ENCODE assay signal across 26 cellular contexts in the genomic region with DNA sequence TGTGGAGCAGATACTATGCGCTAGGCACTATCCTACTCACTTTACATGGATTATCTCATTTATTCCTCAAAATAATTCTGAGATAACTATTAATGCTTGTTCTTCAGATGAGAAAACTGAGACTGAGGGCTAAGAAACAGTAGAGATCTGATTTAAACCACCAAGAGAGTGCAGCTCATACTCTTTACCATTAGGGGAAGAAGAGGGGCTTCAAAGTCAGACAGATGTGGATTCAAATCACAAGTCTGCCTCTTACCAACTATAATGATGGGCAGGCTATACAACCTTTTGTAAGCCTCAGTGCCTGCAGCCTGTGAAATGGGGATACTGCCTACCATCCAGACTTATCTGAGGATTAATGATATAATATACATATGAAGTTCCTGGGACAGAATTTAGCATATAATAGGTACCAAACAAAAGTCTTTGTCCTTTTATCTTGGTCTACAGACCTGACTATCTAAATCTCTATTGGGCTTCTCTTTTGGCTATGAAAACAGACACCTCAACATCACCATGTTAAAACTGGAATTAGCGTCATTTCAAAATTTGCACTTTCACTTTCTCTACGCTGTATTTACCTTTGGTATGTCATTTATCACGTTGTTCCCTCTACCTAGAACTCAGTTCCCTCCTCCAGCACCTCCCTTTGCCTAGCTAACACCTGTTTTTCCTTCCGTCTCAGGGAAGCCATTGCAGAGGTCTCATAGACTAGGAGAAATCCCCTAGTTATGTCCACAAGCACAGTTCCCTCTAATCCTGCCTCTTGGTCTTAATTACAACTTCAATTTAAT. TPM values are rescaled to one million over a fixed set of nuclear protein-coding genes. Genes with fewer than 3 reads are reported as not detected.
DNase-seq lines count a peak whose midpoint lies in the region; ATAC-seq, FAIRE-seq and TF ChIP-seq lines count a peak whose summit lies in the region.
"Had no signal": no experiment of that assay in that cellular context is flagged by ENCODE, and none has a peak within 500 bp of the region (broad histone marks: within the 10 kb centered on the region; RNA-seq: fewer than 3 reads in every experiment).

No MANE protein-coding gene starts in this region.

- POLR2A ChIA-PET in CD8-positive, alpha-beta memory T cell (lab: Charles Lee), result no interaction called here
- POLR2A ChIA-PET in K562 (lab: Yijun Ruan, JAX), result interaction anchor here (1.9 to 5.9 kb wide), 2 partner anchors 12 to 17 kb away, joined by 4 to 43 read pairs; partner anchors contain the start of gene TMEM267
- POLR2A ChIA-PET in activated CD4-positive, alpha-beta T cell treated with anti-CD3 and anti-CD28 coated beads, Interleukin-2, amount 10 ng/mL, durations not matched to agents 7 days and 5 days (lab: Charles Lee), result no interaction called here

- H3K4me1 Mint-ChIP-seq in CD8-positive, alpha-beta memory T cell, result peaks cover 0 to 4% (median 0%) of the 10 kb centered on the region in 3 donors
- peaks cover 1% of the 10 kb centered on the region for H3K4me1 Mint-ChIP-seq in activated CD4-positive, alpha-beta T cell treated with anti-CD3 and anti-CD28 coated beads, Interleukin-2, amount 10 ng/mL, durations not matched to agents 7 days and 5 days
- H3K4me1 Mint-ChIP-seq: activated CD4-positive, alpha-beta T cell treated with anti-CD3 and anti-CD28 coated beads for 36 hours; T-cell had no signal

- no peaks in the 10 kb centered on the region for H3K4me1 ChIP-seq in CD8-positive, alpha-beta memory T cell (ENCODE audit: insufficient read depth, low read length)
- H3K4me1 ChIP-seq in K562 (replicated peaks in 1 of 2; ENCODE audit: control insufficient read depth in 2 of 2, insufficient read depth in 2 of 2, low read length in 2 of 2) (no peaks in the 10 kb centered on the region), mucosa of descending colon (ENCODE audit: low read depth) (no peaks in the 10 kb centered on the region)
- H3K4me1 ChIP-seq: ascending aorta, testis, vagina had no signal

- H3K79me2 ChIP-seq in K562 (ENCODE audit: control insufficient read depth, insufficient read depth, low read length), result no peaks in the 10 kb centered on the region

- intact Hi-C loops in K562 (cut with micrococcal nuclease) (no loop called here), mucosa of descending colon (cut with DNase I, micrococcal nuclease) (no loop called here)

- no peak for TF ChIP-seq POLR2A in K562 (conservative IDR thresholded peaks at IDR 0.05)

- H3K4me3 Mint-ChIP-seq in CD8-positive, alpha-beta memory T cell, result peak overlapping the region in 6 of 7 donors; percentile 10 to 89 (median 56)
- H3K4me3 Mint-ChIP-seq in activated CD4-positive, alpha-beta T cell treated with anti-CD3 and anti-CD28 coated beads, Interleukin-2, amount 10 ng/mL, durations not matched to agents 7 days and 5 days, result no peak overlapping the region
- H3K4me3 Mint-ChIP-seq: activated CD4-positive, alpha-beta T cell treated with anti-CD3 and anti-CD28 coated beads for 36 hours; activated naive CD8-positive, alpha-beta T cell treated with anti-CD3 and anti-CD28 coated beads for 36 hours had no signal

- no peak overlapping the region for H3K27ac ChIP-seq in CD8-positive, alpha-beta memory T cell (ENCODE audit: low read depth, low read length)
- H3K27ac ChIP-seq in K562 (ENCODE audit: extremely low read depth, low read depth, low read length), result no peak overlapping the region
- H3K27ac ChIP-seq: ascending aorta, C4-2B, testis, vagina had no signal

- peaks cover 0 to 2% of the 10 kb centered on the region in 2 donors for H3K27me3 Mint-ChIP-seq in CD8-positive, alpha-beta memory T cell
- H3K27me3 Mint-ChIP-seq in activated CD4-positive, alpha-beta T cell treated with anti-CD3 and anti-CD28 coated beads, Interleukin-2, amount 10 ng/mL, durations not matched to agents 7 days and 5 days, result no peaks in the 10 kb centered on the region
- H3K27me3 Mint-ChIP-seq: activated CD4-positive, alpha-beta T cell treated with anti-CD3 and anti-CD28 coated beads for 36 hours; activated naive CD8-positive, alpha-beta T cell treated with anti-CD3 and anti-CD28 coated beads for 36 hours; T-cell had no signal

- peaks cover 5 to 12% (median 6%) of the 10 kb centered on the region in 3 donors for H3K36me3 Mint-ChIP-seq in CD8-positive, alpha-beta memory T cell
- H3K36me3 Mint-ChIP-seq in activated CD4-positive, alpha-beta T cell treated with anti-CD3 and anti-CD28 coated beads, Interleukin-2, amount 10 ng/mL, durations not matched to agents 7 days and 5 days (ENCODE audit: low read depth), result peaks cover 31% of the 10 kb centered on the region

- H3K9me3 Mint-ChIP-seq in CD8-positive, alpha-beta memory T cell, result no peaks in the 10 kb centered on the region
- H3K9me3 Mint-ChIP-seq in activated CD4-positive, alpha-beta T cell treated with anti-CD3 and anti-CD28 coated beads, Interleukin-2, amount 10 ng/mL, durations not matched to agents 7 days and 5 days, result no peaks in the 10 kb centered on the region
- H3K9me3 Mint-ChIP-seq: activated naive CD8-positive, alpha-beta T cell treated with anti-CD3 and anti-CD28 coated beads for 36 hours; T-cell had no signal

- no peak for TF ChIP-seq EP300 in K562 (IDR thresholded peaks at IDR 0.05; ENCODE audit: low read length)

- H3K27me3 ChIP-seq in CD8-positive, alpha-beta memory T cell (ENCODE audit: insufficient read depth, low read length, poor library complexity, severe bottlenecking), result no peaks in the 10 kb centered on the region
- H3K27me3 ChIP-seq in K562 (ENCODE audit: control insufficient read depth in 2 of 2, insufficient read depth in 2 of 2, low read length in 2 of 2), result no peaks in the 10 kb centered on the region
- H3K27me3 ChIP-seq: ascending aorta, testis, vagina had no signal

- no peaks in the 10 kb centered on the region for H3K9me3 ChIP-seq in CD8-positive, alpha-beta memory T cell (ENCODE audit: low read length)
- no peaks in the 10 kb centered on the region for H3K9me3 ChIP-seq in K562 (replicated peaks; ENCODE audit: control insufficient read depth, insufficient read depth, low read depth, low read length)
- no peaks in the 10 kb centered on the region for H3K9me3 ChIP-seq in mucosa of descending colon
- H3K9me3 ChIP-seq: ascending aorta, testis, vagina had no signal

- no peak overlapping the region for H3K9ac ChIP-seq in K562 (ENCODE audit: insufficient read depth in 1 of 2, low read depth in 2 of 2, low read length in 2 of 2)

- no TSS peak for BruUV-seq in K562 (replicated peaks; lab: Mats Ljungman, UMichigan)

- H3K9me1 ChIP-seq in K562 (ENCODE audit: control insufficient read depth, insufficient read depth, low read length), result no peaks in the 10 kb centered on the region

- no peak overlapping the region for H3K4me2 ChIP-seq in K562 (ENCODE audit: insufficient read depth, low read length)

- TF ChIP-seq CTCF in K562 (IDR thresholded peaks at IDR 0.05 in 2 of 3, conservative IDR thresholded peaks at IDR 0.05 in 1 of 3; ENCODE audit: insufficient read depth in 2 of 3, low read depth in 1 of 3, low read length in 3 of 3), result no peak
- no peak for TF ChIP-seq CTCF in mucosa of descending colon (IDR thresholded peaks at IDR 0.05)
- no peak for TF ChIP-seq CTCF in omental fat pad (IDR thresholded peaks at IDR 0.05)

- no peak overlapping the region for H3K4me3 ChIP-seq in CD8-positive, alpha-beta memory T cell (ENCODE audit: low read length)
- no peak overlapping the region for H3K4me3 ChIP-seq in K562
- H3K4me3 ChIP-seq in mucosa of descending colon, result no peak overlapping the region
- H3K4me3 ChIP-seq: ascending aorta, testis, vagina had no signal

- TF ChIP-seq RAD21 in K562 (CRISPR knock-in tag; conservative IDR thresholded peaks at IDR 0.05 in 1 of 2, IDR thresholded peaks at IDR 0.05 in 1 of 2), result no peak

- H3K27ac Mint-ChIP-seq in CD8-positive, alpha-beta memory T cell, result peak overlapping the region in 5 of 8 donors; percentile 5 to 82 (median 39)
- H3K27ac Mint-ChIP-seq in activated CD4-positive, alpha-beta T cell treated with anti-CD3 and anti-CD28 coated beads, Interleukin-2, amount 10 ng/mL, durations not matched to agents 7 days and 5 days, result no peak overlapping the region
- H3K27ac Mint-ChIP-seq: activated CD4-positive, alpha-beta T cell treated with anti-CD3 and anti-CD28 coated beads for 36 hours; activated naive CD8-positive, alpha-beta T cell treated with anti-CD3 and anti-CD28 coated beads for 36 hours; T-cell had no signal

- H3K36me3 ChIP-seq in CD8-positive, alpha-beta memory T cell (ENCODE audit: insufficient read depth, low read length), result no peaks in the 10 kb centered on the region
- peaks cover 22% of the 10 kb centered on the region for H3K36me3 ChIP-seq in K562 (ENCODE audit: control insufficient read depth, insufficient read depth, low read length)
- H3K36me3 ChIP-seq in mucosa of descending colon (ENCODE audit: low read depth), result no peaks in the 10 kb centered on the region
- H3K36me3 ChIP-seq: ascending aorta, vagina had no signal

- no peak for FAIRE-seq in K562 (lab: Jason Lieb, UNC)
- FAIRE-seq: H1, RCC 7860 had no signal

- DNase-seq in CD8-positive, alpha-beta memory T cell, result no peak
- DNase-seq in K562 (ENCODE audit: extremely low read depth in 1 of 4, low spot score in 3 of 4) (no peak), mucosa of descending colon (peak in 1 of 3 donors; percentile 44), omental fat pad (ENCODE audit: low spot score) (no peak), GM03348 (ENCODE audit: low spot score) (no peak)
- no peak for DNase-seq in activated effector memory CD4-positive, alpha-beta T cell treated with anti-CD3 and anti-CD28 coated beads, Interleukin-2, amount 50 U/mL, for 16 hours
- DNase-seq in activated CD4-positive, alpha-beta T cell treated with anti-CD3 and anti-CD28 coated beads, Interleukin-2, amount 10 ng/mL, durations not matched to agents 7 days and 5 days, result no peak
- DNase-seq: activated CD4-positive, alpha-beta T cell treated with anti-CD3 and anti-CD28 coated beads for 36 hours; activated naive CD8-positive, alpha-beta T cell treated with anti-CD3 and anti-CD28 coated beads for 36 hours; caudate nucleus; dermis blood vessel endothelial cell; KG1; kidney glomerular epithelial cell; NCI-H1436 treated with DMSO at 0.1 percent for 48 hours; NCI-H510A; occipital lobe; stimulated activated CD4-positive, alpha-beta T cell treated with anti-CD3 and anti-CD28 coated beads, Interleukin-4, amount 100 ng/mL, for 24 hours; stimulated activated naive CD4-positive, alpha-beta T cell treated with Interleukin-2 at 50 U/mL for 16 hours; T-cell; testis had no signal

- CTCF ChIA-PET in CD8-positive, alpha-beta memory T cell (lab: Charles Lee), result interaction anchor here (0.8 kb wide), 1 partner anchor 13 kb away, joined by 3 read pairs; the partner anchor contains the start of gene TMEM267
- CTCF ChIA-PET in K562 (lab: Yijun Ruan, JAX; ENCODE audit: low intra/inter-chr PET ratio), result no interaction called here
- CTCF ChIA-PET in activated CD4-positive, alpha-beta T cell treated with anti-CD3 and anti-CD28 coated beads, Interleukin-2, amount 10 ng/mL, durations not matched to agents 7 days and 5 days (lab: Charles Lee), result interaction anchor here (1.4 to 1.8 kb wide), 2 partner anchors 13 to 14 kb away, joined by 6 read pairs; partner anchors contain the start of gene TMEM267

- no peaks in the 10 kb centered on the region for H4K20me1 ChIP-seq in K562 (replicated peaks; ENCODE audit: control insufficient read depth, insufficient read depth, low read length)

- no peak overlapping the region for H2AFZ ChIP-seq in K562 (ENCODE audit: low read depth, low read length)

- ATAC-seq in HG02885 (IDR thresholded peaks at IDR 0.05; ENCODE audit: poor library complexity, unreplicated experiment), result peak; percentile 66
- ATAC-seq in K562, result peak; percentile 63
- ATAC-seq in mucosa of descending colon, result peak; percentile 99
- no peak for ATAC-seq in omental fat pad (ENCODE audit: low FRiP score)
- ATAC-seq: activated CD4-positive, alpha-beta T cell treated with anti-CD3 and anti-CD28 coated beads for 36 hours; T-cell had no signal

- in situ Hi-C loops in K562 (cut with MboI), result no loop called here

- WGBS in K562 (ENCODE audit: insufficient coverage, low coverage, missing lambda C conversion rate), result 67% methylated on average over 5 of the region's 5 CpGs

RNA-seq across cellular contexts. Expression of gene TMEM267, which starts 13.8 kb away (rescaled TPM):
- total RNA-seq in CD8-positive, alpha-beta memory T cell, result 10 to 100 TPM; 18.4 to 19.6 TPM
- polyA plus RNA-seq in CD8-positive, alpha-beta memory T cell, result 21.2 TPM
- 16.8 and 49.2 TPM in 2 replicates for total RNA-seq in K562 (2011; cell fraction: chromatin; rRNA removed; ENCODE audit: low replicate concordance)
- 7.2 and 8.0 TPM in 2 replicates for total RNA-seq in K562 (2011; cell fraction: nucleolus; rRNA removed)
- total RNA-seq in K562 (2011; cell fraction: nucleoplasm; rRNA removed), result 20.4 and 22.3 TPM in 2 replicates
- total RNA-seq in K562 (2014; rRNA removed) (8.1 and 11.3 TPM in 2 replicates), K562 (2014; rRNA removed; fragmentation: Illumina TruSeq; extraction: Trizol) (17.8 and 21.2 TPM in 2 replicates), K562 (2015; rRNA removed; fragmentation: Illumina TruSeq; extraction: Trizol) (12.1 and 13.3 TPM in 2 replicates), K562 (2021) (19.3 and 19.9 TPM in 2 replicates), mucosa of descending colon (10 to 100 TPM in 2 of 3 donors, 1 to 10 TPM in 1; 8.2 to 10.7 (median 10.6) TPM), omental fat pad (10 to 100 TPM in 2 of 4 donors, 1 to 10 TPM in 2; 9.0 to 11.0 (median 9.9) TPM)
- polyA plus RNA-seq in K562 (2011; rRNA removed) (29.1 and 31.9 TPM in 2 replicates), K562 (2014; fragmentation: Illumina TruSeq; extraction: Trizol) (15.4 and 17.0 TPM in 2 replicates), K562 (2014; fragmentation: Nextera tagmentation; extraction: Ambion mirVana) (10 to 100 TPM; 51.1 to 61.1 TPM), K562 (2014; rRNA removed) (13.2 and 19.1 TPM in 2 replicates)
- 4.6 and 13.5 TPM in 2 replicates for polyA plus RNA-seq in K562 (2011; cell fraction: cytosol; rRNA removed)
- 20.1 and 30.5 TPM in 2 replicates for polyA plus RNA-seq in K562 (2011; cell fraction: nucleus; rRNA removed)
- polyA plus RNA-seq in K562 (2012), result 15.9 and 25.5 TPM in 2 replicates
- 35.3 and 41.3 TPM in 2 replicates for polyA minus RNA-seq in K562 (2011; rRNA and poly(A)+ RNA removed)
- polyA minus RNA-seq in K562 (2011; cell fraction: cytosol; rRNA and poly(A)+ RNA removed), result 6.4 and 6.7 TPM in 2 replicates
- 5.0 and 7.0 TPM in 2 replicates for polyA minus RNA-seq in K562 (2011; cell fraction: nucleus; rRNA and poly(A)+ RNA removed)
- 10 to 100 TPM; 14.5 to 16.4 TPM for total RNA-seq in activated CD4-positive, alpha-beta T cell treated with anti-CD3 and anti-CD28 coated beads, Interleukin-2, amount 10 ng/mL, durations not matched to agents 7 days and 5 days

RNA-seq across cellular contexts. Expression of gene C5orf34, which starts 17.4 kb away (rescaled TPM):
- total RNA-seq in CD8-positive, alpha-beta memory T cell, result 1 to 10 TPM; 7.4 to 9.0 TPM
- 0.91 TPM for polyA plus RNA-seq in CD8-positive, alpha-beta memory T cell
- total RNA-seq in K562 (2011; cell fraction: chromatin; rRNA removed; ENCODE audit: low replicate concordance), result 24.9 and 68.1 TPM in 2 replicates
- 16.0 and 22.9 TPM in 2 replicates for total RNA-seq in K562 (2011; cell fraction: nucleolus; rRNA removed)
- 24.2 and 24.8 TPM in 2 replicates for total RNA-seq in K562 (2011; cell fraction: nucleoplasm; rRNA removed)
- total RNA-seq in K562 (2014; rRNA removed) (13.1 and 13.2 TPM in 2 replicates), K562 (2014; rRNA removed; fragmentation: Illumina TruSeq; extraction: Trizol) (20.7 and 24.3 TPM in 2 replicates), K562 (2015; rRNA removed; fragmentation: Illumina TruSeq; extraction: Trizol) (18.2 and 19.0 TPM in 2 replicates), K562 (2021) (13.8 and 15.7 TPM in 2 replicates), mucosa of descending colon (1 to 10 TPM; 1.3 to 2.9 (median 1.7) TPM), omental fat pad (1 to 10 TPM in 3 of 4 donors, under 1 TPM in 1; 0.56 to 2.3 (median 1.7) TPM)
- polyA plus RNA-seq in K562 (2011; rRNA removed) (28.9 and 32.6 TPM in 2 replicates), K562 (2014; fragmentation: Illumina TruSeq; extraction: Trizol) (19.4 and 23.5 TPM in 2 replicates), K562 (2014; fragmentation: Nextera tagmentation; extraction: Ambion mirVana) (10 to 100 TPM; 21.4 to 27.8 TPM), K562 (2014; rRNA removed) (18.1 and 18.9 TPM in 2 replicates)
- polyA plus RNA-seq in K562 (2011; cell fraction: cytosol; rRNA removed), result 6.9 and 11.5 TPM in 2 replicates
- polyA plus RNA-seq in K562 (2011; cell fraction: nucleus; rRNA removed), result 27.4 and 34.7 TPM in 2 replicates
- 8.8 and 12.3 TPM in 2 replicates for polyA plus RNA-seq in K562 (2012)
- polyA minus RNA-seq in K562 (2011; rRNA and poly(A)+ RNA removed), result 37.6 and 39.6 TPM in 2 replicates
- polyA minus RNA-seq in K562 (2011; cell fraction: cytosol; rRNA and poly(A)+ RNA removed), result 6.2 and 11.1 TPM in 2 replicates
- 23.6 and 40.1 TPM in 2 replicates for polyA minus RNA-seq in K562 (2011; cell fraction: nucleus; rRNA and poly(A)+ RNA removed)
- 10 to 100 TPM; 10.7 to 11.0 TPM for total RNA-seq in activated CD4-positive, alpha-beta T cell treated with anti-CD3 and anti-CD28 coated beads, Interleukin-2, amount 10 ng/mL, durations not matched to agents 7 days and 5 days
- total RNA-seq: ascending aorta, vagina had no signal

RNA-seq across cellular contexts. Expression of gene PAIP1, which starts 59.4 kb away (rescaled TPM):
- total RNA-seq in CD8-positive, alpha-beta memory T cell, result 10 to 100 TPM; 57.2 to 59.3 TPM
- polyA plus RNA-seq in CD8-positive, alpha-beta memory T cell, result 40.4 TPM
- total RNA-seq in K562 (2011; cell fraction: chromatin; rRNA removed; ENCODE audit: low replicate concordance), result 20.6 and 26.6 TPM in 2 replicates
- total RNA-seq in K562 (2011; cell fraction: nucleolus; rRNA removed), result 10.8 and 11.4 TPM in 2 replicates
- 21.5 and 22.1 TPM in 2 replicates for total RNA-seq in K562 (2011; cell fraction: nucleoplasm; rRNA removed)
- 77.6 and 82.2 TPM in 2 replicates for total RNA-seq in K562 (2014; rRNA removed)
- 133 and 145 TPM in 2 replicates for total RNA-seq in K562 (2014; rRNA removed; fragmentation: Illumina TruSeq; extraction: Trizol)
- total RNA-seq in K562 (2015; rRNA removed; fragmentation: Illumina TruSeq; extraction: Trizol), result 132 and 139 TPM in 2 replicates
- total RNA-seq in K562 (2021), result 94.5 and 102 TPM in 2 replicates
- 160 and 181 TPM in 2 replicates for polyA plus RNA-seq in K562 (2011; rRNA removed)
- polyA plus RNA-seq in K562 (2011; cell fraction: cytosol; rRNA removed), result 63.7 and 111 TPM in 2 replicates
- 31.0 and 62.6 TPM in 2 replicates for polyA plus RNA-seq in K562 (2011; cell fraction: nucleus; rRNA removed)
- polyA plus RNA-seq in K562 (2012), result 62.7 and 79.2 TPM in 2 replicates
- polyA plus RNA-seq in K562 (2014; fragmentation: Illumina TruSeq; extraction: Trizol), result 107 and 136 TPM in 2 replicates
- 10 to 100 TPM; 51.7 to 56.9 TPM for polyA plus RNA-seq in K562 (2014; fragmentation: Nextera tagmentation; extraction: Ambion mirVana)
- polyA plus RNA-seq in K562 (2014; rRNA removed), result 85.5 and 93.1 TPM in 2 replicates
- 123 and 148 TPM in 2 replicates for polyA minus RNA-seq in K562 (2011; rRNA and poly(A)+ RNA removed)
- polyA minus RNA-seq in K562 (2011; cell fraction: cytosol; rRNA and poly(A)+ RNA removed), result 59.0 and 76.1 TPM in 2 replicates
- polyA minus RNA-seq in K562 (2011; cell fraction: nucleus; rRNA and poly(A)+ RNA removed), result 16.0 and 34.2 TPM in 2 replicates
- 10 to 100 TPM; 54.0 to 83.5 (median 57.8) TPM for total RNA-seq in mucosa of descending colon
- total RNA-seq in omental fat pad, result 10 to 100 TPM; 75.2 to 99.5 (median 79.3) TPM
- 10 to 100 TPM; 35.3 to 37.1 TPM for total RNA-seq in activated CD4-positive, alpha-beta T cell treated with anti-CD3 and anti-CD28 coated beads, Interleukin-2, amount 10 ng/mL, durations not matched to agents 7 days and 5 days
